In genomic region chr9:104747565-104748358, GRCh38 we compare ENCODE assay signal across 1 cellular context.
A peak's percentile ranks its signal among the peaks of the same experiment; 100 is the strongest.
TF ChIP-seq lines count a peak whose summit lies in the region.

Gene NIPSNAP3A, plus strand, starts transcription at chr9:104747683. Its CDS starts 110 bp downstream, at chr9:104747793.

TF ChIP-seq in K562, 482 proteins besides CTCF, POLR2A, EP300 and RAD21 (continued from another document and continues in another):
- TF ChIP-seq MTF1 (CRISPR knock-in tag; IDR thresholded peaks at IDR 0.05; ENCODE audit: borderline replicate concordance) (no peak), ETS1 (conservative IDR thresholded peaks at IDR 0.05; ENCODE audit: control insufficient read depth, low read depth, low read length) (peak; percentile 23), HOMEZ (CRISPR knock-in tag; IDR thresholded peaks at IDR 0.05) (no peak), MTA1 (IDR thresholded peaks at IDR 0.05; ENCODE audit: borderline replicate concordance) (no peak), SIX5 (IDR thresholded peaks at IDR 0.05; ENCODE audit: borderline replicate concordance in 1 of 2, insufficient read depth in 1 of 2, low read depth in 1 of 2, low read length in 2 of 2) (no peak), ZFP91 (CRISPR knock-in tag; IDR thresholded peaks at IDR 0.05) (no peak), IRF9 (tag; IDR thresholded peaks at IDR 0.05) (no peak), ZNF174 (CRISPR knock-in tag; IDR thresholded peaks at IDR 0.05) (no peak), ZNF354B (CRISPR knock-in tag; IDR thresholded peaks at IDR 0.05) (no peak), ZFPM2 (CRISPR knock-in tag; IDR thresholded peaks at IDR 0.05) (no peak), BRF1 (IDR thresholded peaks at IDR 0.05; ENCODE audit: borderline replicate concordance, extremely low read depth, insufficient read length) (no peak), DIDO1 (tag; IDR thresholded peaks at IDR 0.05; ENCODE audit: low read depth) (no peak), ZNF780A (CRISPR knock-in tag; IDR thresholded peaks at IDR 0.05) (no peak), ID3 (CRISPR knock-in tag; IDR thresholded peaks at IDR 0.05) (no peak), ID3 (tag; IDR thresholded peaks at IDR 0.05) (no peak), ZNF316 (IDR thresholded peaks at IDR 0.05) (no peak), CTBP1 (IDR thresholded peaks at IDR 0.05; ENCODE audit: borderline replicate concordance) (peak; percentile 73), GATAD2A (IDR thresholded peaks at IDR 0.05) (no peak), POLR3A (IDR thresholded peaks at IDR 0.05; ENCODE audit: borderline replicate concordance, extremely low read depth, insufficient read depth, insufficient read length) (no peak), TEAD4 (IDR thresholded peaks at IDR 0.05; ENCODE audit: low read length) (no peak), TEAD4 (CRISPR knock-in tag; IDR thresholded peaks at IDR 0.05; ENCODE audit: borderline replicate concordance) (no peak), RCOR1 (IDR thresholded peaks at IDR 0.05; ENCODE audit: borderline replicate concordance in 1 of 2, low read depth in 2 of 2, low read length in 2 of 2) (no peak), KAT7 (CRISPR knock-in tag; IDR thresholded peaks at IDR 0.05; ENCODE audit: borderline replicate concordance) (peak; percentile 67; the same call in 1 of the 2 replicates), CHCHD3 (CRISPR knock-in tag; IDR thresholded peaks at IDR 0.05) (no peak), RERE (CRISPR knock-in tag; IDR thresholded peaks at IDR 0.05; ENCODE audit: borderline replicate concordance) (no peak), ZBTB8A (IDR thresholded peaks at IDR 0.05; ENCODE audit: partially characterized antibody) (no peak), TFAP4 (CRISPR knock-in tag; IDR thresholded peaks at IDR 0.05; ENCODE audit: borderline replicate concordance) (peak; percentile 77), ZNF347 (CRISPR knock-in tag; IDR thresholded peaks at IDR 0.05; ENCODE audit: low read depth) (no peak), PRMT5 (CRISPR knock-in tag; IDR thresholded peaks at IDR 0.05) (no peak), KAT8 (IDR thresholded peaks at IDR 0.05; ENCODE audit: low read depth) (no peak), ZBTB34 (CRISPR knock-in tag; IDR thresholded peaks at IDR 0.05) (no peak), KDM5B (IDR thresholded peaks at IDR 0.05; ENCODE audit: insufficient replicate concordance, low read depth, low read length) (peak; percentile 47), FUS (optimal IDR thresholded peaks at IDR 0.05; ENCODE audit: low read depth, low read length) (no peak), SLC30A9 (CRISPR knock-in tag; IDR thresholded peaks at IDR 0.05) (no peak), ZNF3 (CRISPR knock-in tag; IDR thresholded peaks at IDR 0.05) (no peak), TBL1XR1 (IDR thresholded peaks at IDR 0.05; ENCODE audit: low read length in 2 of 2) (no peak), SMARCA5 (IDR thresholded peaks at IDR 0.05) (no peak), ADNP (tag; IDR thresholded peaks at IDR 0.05) (no peak), ZKSCAN1 (IDR thresholded peaks at IDR 0.05; ENCODE audit: low read depth, low read length) (no peak), ZNF217 (CRISPR knock-in tag; IDR thresholded peaks at IDR 0.05) (no peak), SIN3B (IDR thresholded peaks at IDR 0.05; ENCODE audit: low read depth) (no peak), SMAD1 (IDR thresholded peaks at IDR 0.05; ENCODE audit: low read depth, low read length, partially characterized antibody) (peak; percentile 11), PHF20 (IDR thresholded peaks at IDR 0.05; ENCODE audit: partially characterized antibody) (no peak), RBFOX2 (IDR thresholded peaks at IDR 0.05; ENCODE audit: low read depth, low read length) (peak; percentile 84), ZNF589 (CRISPR knock-in tag; IDR thresholded peaks at IDR 0.05; ENCODE audit: low read depth) (no peak), ARHGAP35 (IDR thresholded peaks at IDR 0.05; ENCODE audit: partially characterized antibody) (no peak), CBFA2T2 (conservative IDR thresholded peaks at IDR 0.05) (no peak), ATF1 (CRISPR knock-in tag; IDR thresholded peaks at IDR 0.05) (no peak), ATF1 (tag; IDR thresholded peaks at IDR 0.05) (peak; percentile 59), CBX8 (IDR thresholded peaks at IDR 0.05; ENCODE audit: borderline replicate concordance, extremely low read depth, low read depth, low read length, poor library complexity, severe bottlenecking) (no peak), COPS2 (conservative IDR thresholded peaks at IDR 0.05) (no peak), GABPB1 (CRISPR knock-in tag; IDR thresholded peaks at IDR 0.05) (peak; percentile 68), ZNF766 (CRISPR knock-in tag; conservative IDR thresholded peaks at IDR 0.05) (no peak), TCF7L2 (IDR thresholded peaks at IDR 0.05; ENCODE audit: low read depth, low read length) (no peak), HMGN3 (IDR thresholded peaks at IDR 0.05; ENCODE audit: borderline replicate concordance, extremely low read depth, insufficient read length, low read depth, low read length) (no peak), TEAD1 (CRISPR knock-in tag; IDR thresholded peaks at IDR 0.05) (0 out of 4 replicates have a peak, but pooled peaks of 1 of the 2 experiments have one; percentile 6), THAP7 (CRISPR knock-in tag; IDR thresholded peaks at IDR 0.05) (no peak), IRF1 (CRISPR knock-in tag; IDR thresholded peaks at IDR 0.05; ENCODE audit: borderline replicate concordance) (no peak), MXI1 (IDR thresholded peaks at IDR 0.05; ENCODE audit: low read depth, low read length) (no peak; the same call in 1 of the 2 replicates), NCOA6 (IDR thresholded peaks at IDR 0.05) (no peak), PPARD (CRISPR knock-in tag; IDR thresholded peaks at IDR 0.05) (no peak)
